Comparison of ENCODE assay signal across 17 cellular contexts in the genomic region with DNA sequence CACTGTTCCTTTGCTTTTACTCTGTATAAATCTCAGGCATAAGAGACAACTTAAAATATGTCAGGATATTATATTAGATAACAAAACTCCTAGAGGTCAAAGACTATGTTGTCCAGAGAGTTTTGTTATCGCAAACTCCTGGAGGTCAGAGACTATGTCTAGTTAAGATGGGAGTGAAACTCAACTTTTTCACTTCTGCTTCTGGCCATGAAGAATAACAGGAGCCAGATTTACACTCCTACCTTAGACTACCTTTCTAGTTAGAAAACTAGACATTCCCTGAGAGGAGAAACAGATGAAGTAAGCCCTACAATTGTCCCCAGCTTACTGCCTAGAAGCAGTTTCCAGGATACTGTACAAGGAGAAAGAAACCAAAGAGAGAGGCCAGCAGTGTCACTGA.
DNase-seq lines count a peak whose midpoint lies in the region; ATAC-seq, FAIRE-seq and TF ChIP-seq lines count a peak whose summit lies in the region.
"Had no signal": no experiment of that assay in that cellular context is flagged by ENCODE, and none has a peak within 500 bp of the region (broad histone marks: within the 10 kb centered on the region; RNA-seq: fewer than 3 reads in every experiment).

No MANE protein-coding gene starts in this region.

- ATAC-seq in GM18511 (IDR thresholded peaks at IDR 0.05; ENCODE audit: unreplicated experiment) (peak; percentile 90), HG02884 (IDR thresholded peaks at IDR 0.05; ENCODE audit: unreplicated experiment) (peak; percentile 73), HG03521 (IDR thresholded peaks at IDR 0.05; ENCODE audit: unreplicated experiment) (peak; percentile 93)
- ATAC-seq: mucosa of descending colon had no signal

- H3K27me3 ChIP-seq in colonic mucosa: no peaks in the 10 kb centered on the region
- H3K27me3 ChIP-seq: esophagus muscularis mucosa, thyroid gland had no signal

- no peak for FAIRE-seq in kidney (lab: Jason Lieb, UNC)
- FAIRE-seq: G401.6 had no signal

- H3K9ac ChIP-seq in colonic mucosa (ENCODE audit: low read depth in 2 of 2, low read length in 2 of 2) (no peak overlapping the region), kidney (ENCODE audit: low read length in 2 of 2) (no peak overlapping the region)

- POLR2A ChIA-PET in HEK293T (lab: Yijun Ruan, JAX): no interaction called here

- H3K36me3 ChIP-seq in colonic mucosa (no peaks in the 10 kb centered on the region), kidney (ENCODE audit: control insufficient read depth in 1 of 2, insufficient read depth in 2 of 2, low read length in 2 of 2) (no peaks in the 10 kb centered on the region)
- H3K36me3 ChIP-seq: esophagus muscularis mucosa, thyroid gland had no signal

- H3K27ac ChIP-seq in colonic mucosa (no peak overlapping the region), kidney (ENCODE audit: low read depth in 2 of 2, low read length in 2 of 2) (no peak overlapping the region)
- H3K27ac ChIP-seq: esophagus muscularis mucosa, HL-60, thyroid gland had no signal

- DNase-seq in GM20000 (ENCODE audit: low spot score) (peak; percentile 34), colonic mucosa (no peak), pons (ENCODE audit: low spot score) (no peak), kidney (no peak), HEK293T (ENCODE audit: extremely low spot score) (no peak)
- DNase-seq: activated CD4-positive, alpha-beta T cell treated with anti-CD3 and anti-CD28 coated beads for 4 hours; activated naive CD4-positive, alpha-beta T cell; caudate nucleus; mucosa of descending colon; NCI-H774; thyroid gland had no signal

- H3K4me1 ChIP-seq in colonic mucosa: no peaks in the 10 kb centered on the region
- no peaks in the 10 kb centered on the region for H3K4me1 ChIP-seq in kidney (ENCODE audit: control insufficient read depth in 1 of 2, insufficient read depth in 1 of 2, low read depth in 1 of 2, low read length in 2 of 2)
- H3K4me1 ChIP-seq: esophagus muscularis mucosa had no signal

- no peak for TF ChIP-seq CTCF in GM20000 (IDR thresholded peaks at IDR 0.05; ENCODE audit: extremely low read depth, missing control alignments)
- no peak for TF ChIP-seq CTCF in colonic mucosa (IDR thresholded peaks at IDR 0.05)
- TF ChIP-seq CTCF in kidney (IDR thresholded peaks at IDR 0.05; ENCODE audit: borderline replicate concordance, extremely low read depth, insufficient read depth): no peak

- CTCF ChIA-PET in HEK293T (lab: Yijun Ruan, JAX): no interaction called here

- H3K9me3 ChIP-seq in colonic mucosa: no peaks in the 10 kb centered on the region
- H3K9me3 ChIP-seq in kidney (ENCODE audit: control insufficient read depth in 1 of 2, low read length in 2 of 2): no peaks in the 10 kb centered on the region
- H3K9me3 ChIP-seq: esophagus muscularis mucosa, mucosa of descending colon, thyroid gland had no signal

- no peak overlapping the region for H3K4me3 ChIP-seq in colonic mucosa
- H3K4me3 ChIP-seq in kidney (ENCODE audit: low read length in 2 of 2): no peak overlapping the region
- H3K4me3 ChIP-seq: esophagus muscularis mucosa, mucosa of descending colon, thyroid gland had no signal

- intact Hi-C loops in colonic mucosa (cut with DNase I): no loop called here
- intact Hi-C loops in kidney (cut with DNase I): no loop called here

TF ChIP-seq in HEK293T, 16 proteins besides CTCF, POLR2A, EP300 and RAD21:
- TF ChIP-seq ZNF384 (IDR thresholded peaks at IDR 0.05) (no peak), ELF4 (IDR thresholded peaks at IDR 0.05) (no peak), NFRKB (IDR thresholded peaks at IDR 0.05) (no peak)
- TF ChIP-seq, protein P1, sequence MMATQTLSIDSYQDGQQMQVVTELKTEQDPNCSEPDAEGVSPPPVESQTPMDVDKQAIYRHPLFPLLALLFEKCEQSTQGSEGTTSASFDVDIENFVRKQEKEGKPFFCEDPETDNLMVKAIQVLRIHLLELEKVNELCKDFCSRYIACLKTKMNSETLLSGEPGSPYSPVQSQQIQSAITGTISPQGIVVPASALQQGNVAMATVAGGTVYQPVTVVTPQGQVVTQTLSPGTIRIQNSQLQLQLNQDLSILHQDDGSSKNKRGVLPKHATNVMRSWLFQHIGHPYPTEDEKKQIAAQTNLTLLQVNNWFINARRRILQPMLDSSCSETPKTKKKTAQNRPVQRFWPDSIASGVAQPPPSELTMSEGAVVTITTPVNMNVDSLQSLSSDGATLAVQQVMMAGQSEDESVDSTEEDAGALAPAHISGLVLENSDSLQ (IDR thresholded peaks at IDR 0.05): no peak
